ENCODE assay signal across 8 cellular contexts in genomic region chr10:118850418-118851061, GRCh38.
A peak's percentile ranks its signal among the peaks of the same experiment; 100 is the strongest.
DNase-seq lines count a peak whose midpoint lies in the region; ATAC-seq and TF ChIP-seq lines count a peak whose summit lies in the region.

No MANE protein-coding gene starts in this region.

- H3K9me3 ChIP-seq in breast epithelium (no peaks in the 10 kb centered on the region), left lung (no peaks in the 10 kb centered on the region)

- TF ChIP-seq CTCF in breast epithelium (IDR thresholded peaks at IDR 0.05) (peak; percentile 22 to 40 (median 38)), left lung (IDR thresholded peaks at IDR 0.05) (peak; percentile 53 to 55)

- no peaks in the 10 kb centered on the region for H3K36me3 ChIP-seq in breast epithelium
- H3K36me3 ChIP-seq in left lung, result no peaks in the 10 kb centered on the region

- H3K27ac ChIP-seq in breast epithelium (no peak overlapping the region), left lung (no peak overlapping the region)

- DNase-seq in AG08396 (ENCODE audit: low spot score) (peak; percentile 42), NCI-H1105 (lab: John Stamatoyannopoulos, UW) (peak; percentile 32), UCSD-AML1 (lab: John Stamatoyannopoulos, UW; ENCODE audit: unreplicated experiment) (peak; percentile 79), breast epithelium (ENCODE audit: low spot score in 2 of 2) (no peak), left lung (peak; percentile 64 to 90)
- peak; percentile 47 for DNase-seq in stimulated activated CD8-positive, alpha-beta memory T cell treated with anti-CD3 and anti-CD28 coated beads, Interleukin-15, amount 100 ng/mL, for 24 hours (ENCODE audit: low read depth)

- intact Hi-C loops in breast epithelium (cut with DNase I; ENCODE audit: low total_unique reads), result no loop called here
- intact Hi-C loops in left lung (cut with DNase I), result no loop called here

- no peaks in the 10 kb centered on the region for H3K27me3 ChIP-seq in breast epithelium
- no peaks in the 10 kb centered on the region for H3K27me3 ChIP-seq in left lung

- H3K4me3 ChIP-seq in breast epithelium (no peak overlapping the region), left lung (no peak overlapping the region)

- ATAC-seq in GM18868 (IDR thresholded peaks at IDR 0.05; ENCODE audit: unreplicated experiment), result peak; percentile 72
- peak; percentile 81 for ATAC-seq in left lung
- ATAC-seq in HG03565 (IDR thresholded peaks at IDR 0.05; ENCODE audit: unreplicated experiment), result no peak

- H3K4me1 ChIP-seq in breast epithelium (no peaks in the 10 kb centered on the region), left lung (no peaks in the 10 kb centered on the region)

- no peak for TF ChIP-seq POLR2A in breast epithelium (IDR thresholded peaks at IDR 0.05)

Comparison
In these comparisons a context has a peak if more than half of its experiments do, and no peak if none do; other contexts are left out.
1. DNase-seq: peak in AG08396 (single experiment), NCI-H1105 (single experiment), UCSD-AML1 (single experiment), left lung (2 of 2) and stimulated activated CD8-positive, alpha-beta memory T cell treated with anti-CD3 and anti-CD28 coated beads, Interleukin-15, amount 100 ng/mL, for 24 hours (single experiment); none in breast epithelium (0 of 2).